ENCODE assay signal across 8 cellular contexts in the genomic region with DNA sequence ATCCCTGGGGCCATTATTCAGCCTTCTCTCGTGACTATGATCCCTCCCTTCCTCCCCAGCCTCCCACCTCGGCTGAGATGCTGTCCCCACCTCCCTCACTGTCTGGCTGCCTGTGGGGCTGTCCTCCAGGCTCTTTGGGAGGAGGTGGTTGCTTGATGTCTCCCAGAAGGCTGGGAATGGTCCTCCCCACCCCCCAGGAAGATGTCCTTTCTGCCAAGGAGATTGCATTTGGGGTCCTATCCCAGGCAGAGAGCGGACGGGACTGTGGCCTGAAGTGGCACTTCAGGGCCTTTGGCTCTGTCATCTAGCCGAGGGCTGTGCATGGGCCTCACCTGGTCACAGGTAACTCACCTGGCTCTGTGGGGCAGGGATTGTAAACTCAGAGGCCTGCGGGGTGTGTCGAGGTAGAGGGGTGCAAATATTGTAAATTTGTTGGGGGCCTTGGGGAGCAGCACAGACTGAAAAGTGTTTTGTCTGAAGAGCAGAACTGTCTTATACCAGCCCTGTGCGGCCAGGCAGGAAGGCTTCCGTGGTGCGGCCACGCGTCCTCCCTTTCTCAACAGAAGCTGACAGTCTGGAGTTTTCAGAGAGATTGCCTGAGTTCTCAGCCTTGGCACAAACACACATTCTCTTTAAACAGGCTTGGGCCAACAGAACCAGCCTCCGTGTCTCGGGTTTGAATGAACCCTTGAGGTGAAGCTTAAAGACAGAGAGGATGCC.
DNase-seq lines count a peak whose midpoint lies in the region; ATAC-seq and TF ChIP-seq lines count a peak whose summit lies in the region.

No MANE protein-coding gene starts in this region.

- H3K4me1 Mint-ChIP-seq in neural crest cell = peaks cover 45% of the 10 kb centered on the region

- TF ChIP-seq POLR2A in GM18505 (IDR thresholded peaks at IDR 0.05; ENCODE audit: borderline replicate concordance, extremely low read depth, insufficient read depth, insufficient read length) = no peak

- ATAC-seq in GM18505 (IDR thresholded peaks at IDR 0.05; ENCODE audit: unreplicated experiment) (no peak), GM18907 (IDR thresholded peaks at IDR 0.05; ENCODE audit: unreplicated experiment) (no peak), HG03469 (IDR thresholded peaks at IDR 0.05; ENCODE audit: unreplicated experiment) (no peak)

- peak overlapping the region; percentile 76 to 86 for H3K4me3 ChIP-seq in duodenal mucosa (ENCODE audit: low read depth in 1 of 2, low read length in 2 of 2)

- H3K4me3 Mint-ChIP-seq in neural crest cell = no peak overlapping the region

- no peaks in the 10 kb centered on the region for H3K27me3 Mint-ChIP-seq in neural crest cell (ENCODE audit: low read depth)

- DNase-seq in CD1c-positive myeloid dendritic cell (ENCODE audit: extremely low spot score) = peak; percentile 54
- peak; percentile 33 for DNase-seq in MV-4-11 (lab: John Stamatoyannopoulos, UW)
- no peak for DNase-seq in neural crest cell (ENCODE audit: low read depth, low spot score)
- DNase-seq in NCI-H146 (lab: John Stamatoyannopoulos, UW) = no peak

- no peaks in the 10 kb centered on the region for H3K36me3 Mint-ChIP-seq in neural crest cell (ENCODE audit: low read depth)

- H3K27me3 ChIP-seq in duodenal mucosa (ENCODE audit: control insufficient read depth in 1 of 2, insufficient read depth in 2 of 2, low read length in 2 of 2) = no peaks in the 10 kb centered on the region

- peak overlapping the region; percentile 2 for H3K27ac Mint-ChIP-seq in neural crest cell (ENCODE audit: unreplicated experiment)

- H3K4me1 ChIP-seq in duodenal mucosa (ENCODE audit: control insufficient read depth in 1 of 2, insufficient read depth in 2 of 2, low read length in 2 of 2) = peaks cover 50% of the 10 kb centered on the region in 2 donors

- no peaks in the 10 kb centered on the region for H3K36me3 ChIP-seq in duodenal mucosa (ENCODE audit: control insufficient read depth in 1 of 2, insufficient read depth in 2 of 2, low read length in 2 of 2)

- H3K9me3 ChIP-seq in duodenal mucosa (ENCODE audit: control insufficient read depth in 1 of 2, low read length in 2 of 2) = no peaks in the 10 kb centered on the region

- H3K9ac ChIP-seq in duodenal mucosa (ENCODE audit: low read depth in 1 of 2, low read length in 2 of 2) = peak overlapping the region; percentile 78 to 82

- no peak for TF ChIP-seq CTCF in neural crest cell (conservative IDR thresholded peaks at IDR 0.05)

- no peaks in the 10 kb centered on the region for H3K9me3 Mint-ChIP-seq in neural crest cell

- peak overlapping the region; percentile 84 for H3K27ac ChIP-seq in duodenal mucosa (ENCODE audit: low read depth, low read length)

Comparison
In these comparisons a context has a peak if more than half of its experiments do, and no peak if none do; other contexts are left out.
1. DNase-seq: peak in CD1c-positive myeloid dendritic cell (single experiment) and MV-4-11 (single experiment); none in neural crest cell (single experiment) and NCI-H146 (single experiment).